Comparison of ENCODE assay signal across 11 cellular contexts in genomic region chr14:71721791-71722190, GRCh38.
"Had no signal": no experiment of that assay in that cellular context is flagged by ENCODE, and none has a peak within 500 bp of the region (broad histone marks: within the 10 kb centered on the region; RNA-seq: fewer than 3 reads in every experiment).

No MANE protein-coding gene starts in this region.

- H3K27ac ChIP-seq: breast epithelium, gastroesophageal sphincter, neural progenitor cell, upper lobe of left lung had no signal

- H3K27me3 ChIP-seq: breast epithelium, gastroesophageal sphincter, neural progenitor cell, upper lobe of left lung had no signal

- H3K4me1 ChIP-seq: neural progenitor cell had no signal

- H3K27me3 Mint-ChIP-seq: activated naive CD8-positive, alpha-beta T cell treated with anti-CD3 and anti-CD28 coated beads for 36 hours had no signal

- H2AFZ ChIP-seq: neural progenitor cell had no signal

- H3K36me3 ChIP-seq: breast epithelium, neural progenitor cell had no signal

- H3K4me2 ChIP-seq: neural progenitor cell had no signal

- ATAC-seq: gastroesophageal sphincter had no signal

- H3K9ac ChIP-seq: neural progenitor cell had no signal

- H3K9me3 ChIP-seq: breast epithelium, gastroesophageal sphincter, upper lobe of left lung had no signal

- H3K9me3 Mint-ChIP-seq: activated naive CD8-positive, alpha-beta T cell treated with anti-CD3 and anti-CD28 coated beads for 36 hours had no signal

- DNase-seq: activated CD4-positive, alpha-beta T cell treated with anti-CD3 and anti-CD28 coated beads, Interleukin-2, amount 50 U/mL, for 1 hour; activated effector memory CD4-positive, alpha-beta T cell treated with anti-CD3 and anti-CD28 coated beads, Interleukin-2, amount 50 U/mL, for 16 hours; activated naive CD8-positive, alpha-beta T cell treated with anti-CD3 and anti-CD28 coated beads for 36 hours; activated T-cell treated with anti-CD3 and anti-CD28 coated beads, Interleukin-2, amount 50 U/mL, for 1 hour; effector CD4-positive, alpha-beta T cell; left ventricle myocardium superior; stimulated activated naive CD4-positive, alpha-beta T cell treated with Interleukin-2 at 50 U/mL for 16 hours; upper lobe of left lung had no signal

- H3K4me3 ChIP-seq: breast epithelium, gastroesophageal sphincter, neural progenitor cell, upper lobe of left lung had no signal

- H3K4me3 Mint-ChIP-seq: activated naive CD8-positive, alpha-beta T cell treated with anti-CD3 and anti-CD28 coated beads for 36 hours; neural progenitor cell had no signal

- H3K27ac Mint-ChIP-seq: activated naive CD8-positive, alpha-beta T cell treated with anti-CD3 and anti-CD28 coated beads for 36 hours; neural progenitor cell had no signal
